Comparison of ENCODE assay signal across 29 cellular contexts in the genomic region with DNA sequence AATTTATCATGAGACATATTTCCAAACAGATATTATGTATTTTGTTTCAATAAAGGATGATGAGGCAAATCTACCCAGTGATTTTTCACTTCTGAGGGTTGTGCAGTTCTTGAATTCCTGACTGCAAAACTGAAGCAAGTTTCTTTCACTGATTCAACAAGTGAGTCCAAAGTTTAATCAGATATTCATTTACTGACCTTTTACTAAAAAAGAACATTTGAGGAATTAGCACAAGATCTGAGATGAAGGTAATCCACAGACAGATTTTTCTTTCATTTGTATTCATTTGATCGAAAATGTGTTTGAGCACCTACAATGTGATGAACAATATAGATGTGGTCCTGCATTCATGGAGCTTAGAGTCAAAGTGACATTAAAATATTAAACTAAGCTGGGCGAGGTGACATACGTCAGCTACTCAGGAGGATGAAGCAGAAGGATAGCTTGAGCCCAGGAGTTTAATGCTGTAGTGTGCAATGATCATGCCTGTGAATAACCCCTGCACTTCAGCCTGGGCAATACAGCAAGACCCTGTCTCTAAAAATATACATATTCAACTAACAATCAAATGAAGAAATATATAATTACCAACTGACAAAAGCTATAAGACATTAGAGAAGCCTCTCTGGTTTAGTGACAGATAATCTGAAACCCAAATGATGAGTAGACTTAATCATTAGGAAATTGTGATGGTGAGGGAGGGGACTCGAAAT.
A peak's percentile ranks its signal among the peaks of the same experiment; 100 is the strongest.
DNase-seq lines count a peak whose midpoint lies in the region; ATAC-seq, FAIRE-seq and TF ChIP-seq lines count a peak whose summit lies in the region.
"Had no signal": no experiment of that assay in that cellular context is flagged by ENCODE, and none has a peak within 500 bp of the region (broad histone marks: within the 10 kb centered on the region; RNA-seq: fewer than 3 reads in every experiment).

No MANE protein-coding gene starts in this region.

- POLR2A ChIA-PET in A549 (lab: Yijun Ruan, JAX), result interaction anchor here (0.7 kb wide), 1 partner anchor 21 kb away, joined by 3 read pairs; no protein-coding TSS in a partner anchor
- POLR2A ChIA-PET in T-cell (lab: Charles Lee), result no interaction called here

- DNase-seq in A549 (ENCODE audit: low read depth in 1 of 2, low spot score in 1 of 2) (no peak), epithelial cell of prostate (ENCODE audit: low read depth, low spot score) (no peak), memory B cell (ENCODE audit: low spot score in 2 of 2) (no peak), putamen (ENCODE audit: low spot score) (no peak), T-cell (no peak), posterior cingulate gyrus (no peak)
- DNase-seq: activated CD4-positive, alpha-beta T cell treated with anti-CD3 and anti-CD28 coated beads for 4 hours; activated CD8-positive, alpha-beta memory T cell treated with anti-CD3 and anti-CD28 coated beads for 24 hours; activated gamma-delta T cell; activated T-cell treated with anti-CD3 and anti-CD28 coated beads, Interleukin-2, amount 50 U/mL, for 1 hour; AML-193; CD4-positive, alpha-beta memory T cell; cerebellar nuclear complex; H7; head of caudate nucleus; MG63; NCI-H1417; NCI-H2081; NCI-H226; NCI-H774; nephron progenitor cell; right cardiac atrium; stimulated activated CD4-positive, alpha-beta T cell treated with anti-CD3 and anti-CD28 coated beads, Interleukin-15, amount 100 ng/mL, for 24 hours had no signal

- 80% methylated on average over 4 of the region's 4 CpGs for WGBS in A549 (ENCODE audit: missing lambda C conversion rate)

- H3K4me1 ChIP-seq in A549 (peaks cover 20% of the 10 kb centered on the region; the same call in 2 of the 3 replicates), Loucy (ENCODE audit: insufficient read depth, low read length, poor library complexity, severe bottlenecking) (peaks cover 48% of the 10 kb centered on the region)
- H3K4me1 ChIP-seq: parathyroid adenoma had no signal

- no peaks in the 10 kb centered on the region for H3K27me3 ChIP-seq in Loucy (ENCODE audit: insufficient read depth, low read length, poor library complexity, severe bottlenecking)
- H3K27me3 ChIP-seq: MG63 had no signal

- H3F3A ChIP-seq in Loucy (ENCODE audit: low read depth), result no peaks in the 10 kb centered on the region

- no peak for FAIRE-seq in A549 (lab: Jason Lieb, UNC)

- H4K20me1 ChIP-seq in Loucy (ENCODE audit: insufficient read depth, low read length, poor library complexity, severe bottlenecking), result no peaks in the 10 kb centered on the region

- H3K4me3 Mint-ChIP-seq in memory B cell, result no peak overlapping the region
- no peak overlapping the region for H3K4me3 Mint-ChIP-seq in T-cell
- H3K4me3 Mint-ChIP-seq: CD4-positive, alpha-beta memory T cell; nephron progenitor cell; stimulated activated naive CD8-positive, alpha-beta T cell treated with anti-CD3 and anti-CD28 coated beads, Interleukin-15, Interleukin-2, amounts not matched to agents 100 ng/mL and 50 ng/mL, for 24 hours had no signal

- H3K79me2 ChIP-seq in Loucy (ENCODE audit: insufficient read depth, low read length), result no peaks in the 10 kb centered on the region
- H3K79me2 ChIP-seq: parathyroid adenoma had no signal

- no peak for TF ChIP-seq RAD21 in A549 (conservative IDR thresholded peaks at IDR 0.05 in 1 of 2, IDR thresholded peaks at IDR 0.05 in 1 of 2)

- no peaks in the 10 kb centered on the region for H3K36me3 ChIP-seq in Loucy (ENCODE audit: insufficient read depth, low read length)
- H3K36me3 ChIP-seq: MG63, thoracic aorta had no signal

- peak overlapping the region; percentile 39 for H3K27ac Mint-ChIP-seq in memory B cell
- H3K27ac Mint-ChIP-seq in T-cell, result no peak overlapping the region
- H3K27ac Mint-ChIP-seq: CD4-positive, alpha-beta memory T cell; nephron progenitor cell had no signal

- H2AFZ ChIP-seq in Loucy (ENCODE audit: low read length), result no peak overlapping the region

- H3K4me3 ChIP-seq in A549 (no peak overlapping the region), Loucy (ENCODE audit: low read length, poor library complexity, severe bottlenecking) (no peak overlapping the region)
- H3K4me3 ChIP-seq: MG63, thoracic aorta had no signal

- CTCF ChIA-PET in A549 (lab: Yijun Ruan, JAX), result interaction anchor here (0.8 to 3.7 kb wide), 4 partner anchors 15 to 236 kb away, joined by 3 to 17 read pairs (median 4); no protein-coding TSS in a partner anchor
- CTCF ChIA-PET in T-cell (lab: Charles Lee), result interaction anchor here in 1 of 2 donors (0.5 kb wide), 1 partner anchor 226 kb away, joined by 3 read pairs; no protein-coding TSS in a partner anchor

- no peak for TF ChIP-seq POLR2A in A549 (IDR thresholded peaks at IDR 0.05; ENCODE audit: low read length)

- ATAC-seq in A549 (no peak), memory B cell (ENCODE audit: low read depth) (no peak), T-cell (replicated peaks in 1 of 4) (no peak), GM19452 (IDR thresholded peaks at IDR 0.05; ENCODE audit: unreplicated experiment) (no peak)
- ATAC-seq: right cardiac atrium had no signal

- no peaks in the 10 kb centered on the region for H3K9me2 ChIP-seq in Loucy (replicated peaks; ENCODE audit: low read depth, low read length)

- H3K9ac ChIP-seq in Loucy (ENCODE audit: low read depth, low read length, poor library complexity, severe bottlenecking), result peak overlapping the region; percentile 55
- H3K9ac ChIP-seq: parathyroid adenoma had no signal

- H3K27ac ChIP-seq in A549 (no peak overlapping the region), epithelial cell of prostate (peak overlapping the region; percentile 39)
- H3K27ac ChIP-seq: parathyroid adenoma, thoracic aorta had no signal

- H3K9me3 Mint-ChIP-seq in memory B cell (peaks cover 5% of the 10 kb centered on the region), T-cell (no peaks in the 10 kb centered on the region)
- H3K9me3 Mint-ChIP-seq: brain; nephron progenitor cell; stimulated activated naive CD8-positive, alpha-beta T cell treated with anti-CD3 and anti-CD28 coated beads, Interleukin-15, Interleukin-2, amounts not matched to agents 100 ng/mL and 50 ng/mL, for 24 hours had no signal

- H3K36me3 Mint-ChIP-seq in memory B cell, result peaks cover 5% of the 10 kb centered on the region
- H3K36me3 Mint-ChIP-seq in T-cell, result no peaks in the 10 kb centered on the region
- H3K36me3 Mint-ChIP-seq: brain; CD4-positive, alpha-beta memory T cell had no signal

- TF ChIP-seq CTCF in A549 (IDR thresholded peaks at IDR 0.05) (no peak), Loucy (conservative IDR thresholded peaks at IDR 0.05; ENCODE audit: low read length) (no peak)

- H3K4me2 ChIP-seq in A549 (0 out of 3 replicates have a peak overlapping the region, but pooled peaks have one; percentile 4), Loucy (ENCODE audit: low read depth, low read length, poor library complexity, severe bottlenecking) (peak overlapping the region; percentile 47)

- H3K27me3 Mint-ChIP-seq in memory B cell, result no peaks in the 10 kb centered on the region
- no peaks in the 10 kb centered on the region for H3K27me3 Mint-ChIP-seq in T-cell
- H3K27me3 Mint-ChIP-seq: stimulated activated naive CD8-positive, alpha-beta T cell treated with anti-CD3 and anti-CD28 coated beads, Interleukin-15, Interleukin-2, amounts not matched to agents 100 ng/mL and 50 ng/mL, for 24 hours had no signal

- H3K4me1 Mint-ChIP-seq in memory B cell, result peaks cover 45% of the 10 kb centered on the region
- H3K4me1 Mint-ChIP-seq in T-cell, result peaks cover 0 to 8% (median 4%) of the 10 kb centered on the region in 3 donors
- H3K4me1 Mint-ChIP-seq: CD4-positive, alpha-beta memory T cell had no signal

- intact Hi-C loops in posterior cingulate gyrus (cut with DNase I), result no loop called here

- H3K9me3 ChIP-seq in A549 (no peaks in the 10 kb centered on the region), Loucy (ENCODE audit: insufficient read depth, low read depth, low read length) (no peaks in the 10 kb centered on the region)
- H3K9me3 ChIP-seq: MG63, thoracic aorta had no signal

- no peak for TF ChIP-seq EP300 in A549 (IDR thresholded peaks at IDR 0.05)

TF ChIP-seq in A549, 52 proteins besides CTCF, POLR2A, EP300 and RAD21 (continues in another document):
- no peak for TF ChIP-seq RARB (CRISPR knock-in tag; IDR thresholded peaks at IDR 0.05)
- TF ChIP-seq, protein P1, sequence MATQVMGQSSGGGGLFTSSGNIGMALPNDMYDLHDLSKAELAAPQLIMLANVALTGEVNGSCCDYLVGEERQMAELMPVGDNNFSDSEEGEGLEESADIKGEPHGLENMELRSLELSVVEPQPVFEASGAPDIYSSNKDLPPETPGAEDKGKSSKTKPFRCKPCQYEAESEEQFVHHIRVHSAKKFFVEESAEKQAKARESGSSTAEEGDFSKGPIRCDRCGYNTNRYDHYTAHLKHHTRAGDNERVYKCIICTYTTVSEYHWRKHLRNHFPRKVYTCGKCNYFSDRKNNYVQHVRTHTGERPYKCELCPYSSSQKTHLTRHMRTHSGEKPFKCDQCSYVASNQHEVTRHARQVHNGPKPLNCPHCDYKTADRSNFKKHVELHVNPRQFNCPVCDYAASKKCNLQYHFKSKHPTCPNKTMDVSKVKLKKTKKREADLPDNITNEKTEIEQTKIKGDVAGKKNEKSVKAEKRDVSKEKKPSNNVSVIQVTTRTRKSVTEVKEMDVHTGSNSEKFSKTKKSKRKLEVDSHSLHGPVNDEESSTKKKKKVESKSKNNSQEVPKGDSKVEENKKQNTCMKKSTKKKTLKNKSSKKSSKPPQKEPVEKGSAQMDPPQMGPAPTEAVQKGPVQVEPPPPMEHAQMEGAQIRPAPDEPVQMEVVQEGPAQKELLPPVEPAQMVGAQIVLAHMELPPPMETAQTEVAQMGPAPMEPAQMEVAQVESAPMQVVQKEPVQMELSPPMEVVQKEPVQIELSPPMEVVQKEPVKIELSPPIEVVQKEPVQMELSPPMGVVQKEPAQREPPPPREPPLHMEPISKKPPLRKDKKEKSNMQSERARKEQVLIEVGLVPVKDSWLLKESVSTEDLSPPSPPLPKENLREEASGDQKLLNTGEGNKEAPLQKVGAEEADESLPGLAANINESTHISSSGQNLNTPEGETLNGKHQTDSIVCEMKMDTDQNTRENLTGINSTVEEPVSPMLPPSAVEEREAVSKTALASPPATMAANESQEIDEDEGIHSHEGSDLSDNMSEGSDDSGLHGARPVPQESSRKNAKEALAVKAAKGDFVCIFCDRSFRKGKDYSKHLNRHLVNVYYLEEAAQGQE (IDR thresholded peaks at IDR 0.05), result no peak
- TF ChIP-seq TP53 (CRISPR knock-in tag; IDR thresholded peaks at IDR 0.05), result no peak
- no peak for TF ChIP-seq RFX5 (IDR thresholded peaks at IDR 0.05)
- no peak for TF ChIP-seq MAFK (IDR thresholded peaks at IDR 0.05; ENCODE audit: partially characterized antibody)
- TF ChIP-seq EHMT2 (IDR thresholded peaks at IDR 0.05; ENCODE audit: low read depth), result no peak
- no peak for TF ChIP-seq HOXB5 (CRISPR knock-in tag; IDR thresholded peaks at IDR 0.05)
- no peak for TF ChIP-seq CHD2 (IDR thresholded peaks at IDR 0.05; ENCODE audit: low read length, partially characterized antibody)
- TF ChIP-seq SMC3 (IDR thresholded peaks at IDR 0.05), result no peak
- TF ChIP-seq HEYL (CRISPR knock-in tag; IDR thresholded peaks at IDR 0.05), result no peak
- no peak for TF ChIP-seq RNF2 (IDR thresholded peaks at IDR 0.05; ENCODE audit: borderline replicate concordance, low read depth)
